In the genomic region with DNA sequence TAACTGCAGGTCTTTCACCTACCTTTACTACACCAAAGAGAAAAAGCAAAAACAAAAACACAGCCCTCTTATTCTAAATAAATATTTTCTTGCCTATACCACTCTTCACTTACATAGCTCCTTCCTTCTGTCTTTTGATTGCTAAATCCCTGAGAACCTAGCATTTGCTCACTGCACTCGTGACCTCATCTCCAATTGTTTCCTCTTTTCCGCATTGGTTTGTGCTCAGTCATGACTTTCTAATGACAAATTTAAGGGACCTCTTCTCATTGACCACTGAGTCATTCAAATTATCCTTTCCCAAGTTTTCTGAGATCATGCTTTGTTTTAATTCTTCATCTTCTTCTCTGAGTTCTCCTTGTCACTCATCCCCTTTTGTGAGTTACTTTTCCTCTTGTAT, we compare ENCODE assay signal across 17 cellular contexts.
A peak's percentile ranks its signal among the peaks of the same experiment; 100 is the strongest.
DNase-seq lines count a peak whose midpoint lies in the region; TF ChIP-seq lines count a peak whose summit lies in the region.
"Had no signal": no experiment of that assay in that cellular context is flagged by ENCODE, and none has a peak within 500 bp of the region (broad histone marks: within the 10 kb centered on the region; RNA-seq: fewer than 3 reads in every experiment).

No MANE protein-coding gene starts in this region.

- H3K27ac ChIP-seq in osteoblast (ENCODE audit: low read depth, low read length) (no peak overlapping the region), right atrium auricular region (no peak overlapping the region)

- TF ChIP-seq CTCF in NB4 (IDR thresholded peaks at IDR 0.05; ENCODE audit: low read depth, low read length) (no peak), choroid plexus epithelial cell (conservative IDR thresholded peaks at IDR 0.05; ENCODE audit: low read depth, low read length) (no peak), osteoblast (IDR thresholded peaks at IDR 0.05; ENCODE audit: extremely low read depth, low read depth, low read length) (no peak), right atrium auricular region (IDR thresholded peaks at IDR 0.05) (no peak)

- no peaks in the 10 kb centered on the region for H4K20me1 ChIP-seq in osteoblast (ENCODE audit: insufficient read depth, low read length)

- H3K79me2 ChIP-seq in osteoblast (ENCODE audit: insufficient read depth, low read length): no peaks in the 10 kb centered on the region

- no peaks in the 10 kb centered on the region for H3K4me1 ChIP-seq in osteoblast (ENCODE audit: insufficient read depth, low read length)
- no peaks in the 10 kb centered on the region for H3K4me1 ChIP-seq in right atrium auricular region

- TF ChIP-seq POLR2A in NB4 (IDR thresholded peaks at IDR 0.05; ENCODE audit: extremely low read depth, insufficient read length): no peak

- H3K4me2 ChIP-seq in osteoblast (ENCODE audit: insufficient read depth, low read length): no peak overlapping the region

- H2AFZ ChIP-seq in osteoblast (ENCODE audit: low read length): no peak overlapping the region

- H3K36me3 ChIP-seq in osteoblast (ENCODE audit: insufficient read depth, low read length) (no peaks in the 10 kb centered on the region), right atrium auricular region (no peaks in the 10 kb centered on the region)
- H3K36me3 ChIP-seq: MG63 had no signal

- H3K27me3 ChIP-seq in osteoblast (ENCODE audit: insufficient read depth, low read length) (no peaks in the 10 kb centered on the region), right atrium auricular region (no peaks in the 10 kb centered on the region)
- H3K27me3 ChIP-seq: MG63 had no signal

- H3K4me3 ChIP-seq in NB4 (ENCODE audit: low read depth, low read length): no peak overlapping the region
- H3K4me3 ChIP-seq in choroid plexus epithelial cell (ENCODE audit: low read depth, low read length): no peak overlapping the region
- H3K4me3 ChIP-seq in osteoblast (ENCODE audit: insufficient read depth, low read length): no peak overlapping the region
- H3K4me3 ChIP-seq in right atrium auricular region: no peak overlapping the region
- H3K4me3 ChIP-seq: MG63 had no signal

- DNase-seq in GM04504 (ENCODE audit: low read depth) (peak; percentile 37), NB4 (ENCODE audit: low read depth) (peak; percentile 36), choroid plexus epithelial cell (ENCODE audit: low read depth) (peak; percentile 32), osteoblast (ENCODE audit: insufficient read length, low spot score, missing footprints) (peak; percentile 51), inferior parietal cortex (ENCODE audit: extremely low spot score) (no peak), right atrium auricular region (ENCODE audit: low spot score) (no peak)
- DNase-seq in stimulated activated CD4-positive, alpha-beta T cell treated with anti-CD3 and anti-CD28 coated beads, Interleukin-12 subunit alpha, Interleukin-12 subunit beta, amount 100 ng/mL, for 4 hours: no peak
- DNase-seq: activated B cell treated with CpG ODN at 0.5 μM for 24 hours; activated gamma-delta T cell treated with Interleukin-2 at 50 U/mL for 16 hours; effector CD4-positive, alpha-beta T cell; immature natural killer cell; MG63; natural killer cell; NCI-H2081; NCI-H524 treated with DMSO at 0.1 percent for 48 hours; stimulated activated CD4-positive, alpha-beta T cell treated with anti-CD3 and anti-CD28 coated beads, Interleukin-1b, Interleukin-23, amount 100 ng/mL, for 48 hours; T-helper 1 cell had no signal

- H3K9me3 ChIP-seq in osteoblast (ENCODE audit: low read depth, low read length) (no peaks in the 10 kb centered on the region), right atrium auricular region (no peaks in the 10 kb centered on the region)
- H3K9me3 ChIP-seq: MG63 had no signal

Comparison
In these comparisons a context has a peak if more than half of its experiments do, and no peak if none do; other contexts are left out.
1. DNase-seq: peak in GM04504 (single experiment), NB4 (single experiment), choroid plexus epithelial cell (single experiment) and osteoblast (single experiment); none in inferior parietal cortex (single experiment), right atrium auricular region (single experiment) and stimulated activated CD4-positive, alpha-beta T cell treated with anti-CD3 and anti-CD28 coated beads, Interleukin-12 subunit alpha, Interleukin-12 subunit beta, amount 100 ng/mL, for 4 hours (single experiment).